Comparison of ENCODE assay signal across 12 cellular contexts in genomic region chr18:41695441-41695840, GRCh38.
A peak's percentile ranks its signal among the peaks of the same experiment; 100 is the strongest.
DNase-seq lines count a peak whose midpoint lies in the region; ATAC-seq and TF ChIP-seq lines count a peak whose summit lies in the region.
"Had no signal": no experiment of that assay in that cellular context is flagged by ENCODE, and none has a peak within 500 bp of the region (broad histone marks: within the 10 kb centered on the region; RNA-seq: fewer than 3 reads in every experiment).

No MANE protein-coding gene starts in this region.

- POLR2A ChIA-PET in CD4-positive, alpha-beta memory T cell (lab: Charles Lee; ENCODE audit: partially characterized antibody) = no interaction called here

- ATAC-seq in GM18907 (IDR thresholded peaks at IDR 0.05; ENCODE audit: unreplicated experiment) (peak; percentile 52), HG03196 (IDR thresholded peaks at IDR 0.05; ENCODE audit: unreplicated experiment) (no peak)

- no peaks in the 10 kb centered on the region for H3K36me3 ChIP-seq in CD4-positive, alpha-beta memory T cell (ENCODE audit: insufficient read depth, low read length)

- no peak for TF ChIP-seq CTCF in epithelial cell of proximal tubule (conservative IDR thresholded peaks at IDR 0.05; ENCODE audit: low read depth, low read length)

- H3K27me3 ChIP-seq in CD4-positive, alpha-beta memory T cell (ENCODE audit: insufficient read depth, low read length) = no peaks in the 10 kb centered on the region

- H3K4me1 ChIP-seq in CD4-positive, alpha-beta memory T cell (ENCODE audit: insufficient read depth, low read length) = no peaks in the 10 kb centered on the region

- H3K36me3 Mint-ChIP-seq in CD4-positive, alpha-beta memory T cell = no peaks in the 10 kb centered on the region
- H3K36me3 Mint-ChIP-seq: activated naive CD4-positive, alpha-beta T cell treated with anti-CD3 and anti-CD28 coated beads, Interleukin-2, amount 50 U/mL, for 24 hours had no signal

- no peak overlapping the region for H3K27ac ChIP-seq in CD4-positive, alpha-beta memory T cell (ENCODE audit: low read depth, low read length)
- H3K27ac ChIP-seq: skin epidermis had no signal

- peaks cover 0 to 4% (median 0%) of the 10 kb centered on the region in 8 donors for H3K9me3 Mint-ChIP-seq in CD4-positive, alpha-beta memory T cell
- H3K9me3 Mint-ChIP-seq: HFFc6 had no signal

- no peak overlapping the region for H3K4me3 ChIP-seq in CD4-positive, alpha-beta memory T cell (ENCODE audit: low read length in 2 of 2)
- peak overlapping the region; percentile 12 for H3K4me3 ChIP-seq in epithelial cell of proximal tubule (ENCODE audit: low read depth, low read length)
- H3K4me3 ChIP-seq: skin epidermis had no signal

- DNase-seq in CD4-positive, alpha-beta memory T cell = no peak
- DNase-seq in NCI-H748 treated with DMSO at 0.1 percent for 48 hours (lab: John Stamatoyannopoulos, UW) (peak; percentile 24), epithelial cell of proximal tubule (ENCODE audit: low read depth) (no peak), NCI-H510A treated with DMSO at 0.1 percent for 48 hours (lab: John Stamatoyannopoulos, UW) (no peak), DMS114 treated with DMSO at 0.1 percent for 48 hours (lab: John Stamatoyannopoulos, UW; ENCODE audit: unreplicated experiment) (no peak)
- DNase-seq in stimulated activated CD4-positive, alpha-beta T cell treated with anti-CD3 and anti-CD28 coated beads, Interleukin-4, amount 100 ng/mL, for 1 hour = no peak
- DNase-seq: HFFc6, NCI-H2029 had no signal

- no peaks in the 10 kb centered on the region for H3K9me3 ChIP-seq in CD4-positive, alpha-beta memory T cell (ENCODE audit: control insufficient read depth in 1 of 2, low read length in 2 of 2)

- no peak overlapping the region for H3K27ac Mint-ChIP-seq in CD4-positive, alpha-beta memory T cell
- H3K27ac Mint-ChIP-seq: activated naive CD4-positive, alpha-beta T cell treated with anti-CD3 and anti-CD28 coated beads, Interleukin-2, amount 50 U/mL, for 24 hours; HFFc6 had no signal

- H3K27me3 Mint-ChIP-seq in CD4-positive, alpha-beta memory T cell = no peaks in the 10 kb centered on the region
- H3K27me3 Mint-ChIP-seq: activated naive CD4-positive, alpha-beta T cell treated with anti-CD3 and anti-CD28 coated beads, Interleukin-2, amount 50 U/mL, for 24 hours had no signal

- CTCF ChIA-PET in CD4-positive, alpha-beta memory T cell (lab: Charles Lee; ENCODE audit: partially characterized antibody) = no interaction called here

- intact Hi-C loops in CD4-positive, alpha-beta memory T cell (cut with micrococcal nuclease) = no loop called here

- peak overlapping the region; percentile 9 to 83 (median 45) for H3K4me3 Mint-ChIP-seq in CD4-positive, alpha-beta memory T cell
- H3K4me3 Mint-ChIP-seq: activated naive CD4-positive, alpha-beta T cell treated with anti-CD3 and anti-CD28 coated beads, Interleukin-2, amount 50 U/mL, for 24 hours; HFFc6 had no signal

- peaks cover 3 to 13% (median 8%) of the 10 kb centered on the region in 4 donors for H3K4me1 Mint-ChIP-seq in CD4-positive, alpha-beta memory T cell
